In the genomic region with DNA sequence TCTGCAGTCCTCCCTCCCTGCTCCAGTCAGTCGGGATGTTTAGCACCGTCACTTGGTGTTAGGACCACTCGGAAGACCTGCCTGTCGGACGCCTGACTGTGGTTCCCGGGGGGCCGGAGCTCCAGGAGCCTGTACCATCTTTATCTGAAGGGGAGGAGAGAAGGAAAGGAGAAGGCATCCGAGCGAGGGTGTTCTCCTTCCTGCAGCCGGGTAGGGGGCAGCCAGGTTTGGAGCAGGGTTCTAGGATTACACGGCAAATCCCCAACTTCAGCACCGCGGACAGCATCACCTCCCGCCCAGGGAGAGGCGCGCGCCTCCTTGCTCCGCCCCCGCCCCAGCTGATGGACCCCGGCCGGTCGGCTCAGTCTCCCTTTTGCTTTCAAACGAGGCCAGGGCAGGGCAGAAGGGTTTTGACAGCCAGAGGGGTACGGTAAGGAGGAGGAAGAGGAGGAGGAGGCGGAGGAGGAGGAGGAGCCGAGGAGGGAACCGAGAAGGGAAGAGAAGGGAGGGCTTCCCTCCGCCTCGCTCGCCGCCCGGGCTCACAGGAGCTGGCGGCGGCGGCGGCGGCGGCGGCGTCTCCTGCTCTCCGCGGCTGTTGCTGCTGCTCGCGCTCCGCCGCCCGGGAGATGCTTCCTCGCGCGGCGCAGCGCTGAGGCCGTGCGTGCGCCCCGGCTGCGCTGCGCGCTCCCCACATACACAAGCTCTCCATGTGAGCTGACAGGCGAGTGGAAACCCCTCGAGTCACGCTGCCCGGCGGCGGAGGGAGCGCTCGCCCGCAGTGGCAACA, we compare ENCODE assay signal across 8 cellular contexts. TPM values are rescaled to one million over a fixed set of nuclear protein-coding genes. Genes with fewer than 3 reads are reported as not detected.
DNase-seq lines count a peak whose midpoint lies in the region; TF ChIP-seq lines count a peak whose summit lies in the region.

No MANE protein-coding gene starts in this region.

- H3K4ac ChIP-seq in H9 (ENCODE audit: low read depth, low read length) = no peak overlapping the region

- no peak overlapping the region for H2BK120ac ChIP-seq in H9 (ENCODE audit: low read depth, low read length, poor library complexity, severe bottlenecking)

- no peaks in the 10 kb centered on the region for H3K79me2 ChIP-seq in H9 (ENCODE audit: insufficient read depth, low read length)

- H3K36me3 ChIP-seq in BE2C (no peaks in the 10 kb centered on the region), right atrium auricular region (no peaks in the 10 kb centered on the region)

- H3K36me3 Mint-ChIP-seq in H9 (ENCODE audit: insufficient read depth in 1 of 3, low read depth in 3 of 3) = no peaks in the 10 kb centered on the region

- no peak overlapping the region for H3K9ac ChIP-seq in H9 (ENCODE audit: extremely low read depth, insufficient read length, low read length)

- intact Hi-C loops in posterior cingulate gyrus (cut with DNase I) = no loop called here

- H2BK20ac ChIP-seq in H9 (ENCODE audit: low read depth, low read length, poor library complexity, severe bottlenecking) = no peak overlapping the region

- H3K9me3 ChIP-seq in BE2C (no peaks in the 10 kb centered on the region), H9 (ENCODE audit: control insufficient read depth, low read depth, low read length) (no peaks in the 10 kb centered on the region), right atrium auricular region (no peaks in the 10 kb centered on the region)

- H4K20me1 ChIP-seq in H9 (ENCODE audit: control insufficient read depth, insufficient read depth, insufficient read length) = no peaks in the 10 kb centered on the region

- H2BK5ac ChIP-seq in H9 (ENCODE audit: insufficient read length, low read length) = no peak overlapping the region

- H3K27ac Mint-ChIP-seq in H9 = no peak overlapping the region

- DNase-seq in BE2C (peak; percentile 48), H9 (peak; percentile 94), NCI-H69 (lab: John Stamatoyannopoulos, UW) (peak; percentile 92), anterior cingulate cortex (lab: John Stamatoyannopoulos, UW) (peak in 55 of 58 donors; percentile 10 to 88 (median 48)), right atrium auricular region (ENCODE audit: low spot score) (no peak), posterior cingulate gyrus (peak; percentile 47 to 92 (median 66)), NCI-H526 treated with DMSO at 0.1 percent for 48 hours (lab: John Stamatoyannopoulos, UW) (no peak), T-helper 9 cell (no peak)

- no peak overlapping the region for H4K91ac ChIP-seq in H9 (ENCODE audit: insufficient read length, low read depth, low read length)

- no peak overlapping the region for H2BK12ac ChIP-seq in H9 (ENCODE audit: insufficient read length, low read depth, low read length)

- no peak overlapping the region for H3K14ac ChIP-seq in H9 (ENCODE audit: insufficient read depth, low read length)

- H3K4me1 Mint-ChIP-seq in H9 = peaks cover 9 to 16% of the 10 kb centered on the region in 2 experiments

- no peak overlapping the region for H2AFZ ChIP-seq in H9 (ENCODE audit: low read length)

- H3K27me3 ChIP-seq in BE2C (peaks cover 12% of the 10 kb centered on the region), H9 (ENCODE audit: insufficient read depth, low read length) (no peaks in the 10 kb centered on the region; the same call in 1 of the 2 replicates), right atrium auricular region (no peaks in the 10 kb centered on the region)

- H3K4me2 ChIP-seq in H9 (ENCODE audit: insufficient read depth, insufficient read length, low read length) = peak overlapping the region; percentile 73

- no peak overlapping the region for H2AK5ac ChIP-seq in H9 (ENCODE audit: insufficient read length, low read length)

- H3K23ac ChIP-seq in H9 (ENCODE audit: insufficient read length, low read depth, low read length) = no peak overlapping the region

- H3K4me1 ChIP-seq in BE2C (no peaks in the 10 kb centered on the region), H9 (ENCODE audit: insufficient read depth, low read length) (peaks cover 2% of the 10 kb centered on the region; the same call in 1 of the 2 replicates), right atrium auricular region (peaks cover 0 to 17% of the 10 kb centered on the region in 2 donors)

- H3K27ac ChIP-seq in H9 (ENCODE audit: insufficient read length, low read depth, low read length) = no peak overlapping the region
- no peak overlapping the region for H3K27ac ChIP-seq in right atrium auricular region

- TF ChIP-seq CTCF in BE2C (IDR thresholded peaks at IDR 0.05; ENCODE audit: low read depth, low read length) (no peak), H9 (conservative IDR thresholded peaks at IDR 0.05) (no peak; the same call in 2 of the 3 replicates), right atrium auricular region (IDR thresholded peaks at IDR 0.05) (no peak)

- H3T11ph ChIP-seq in H9 (ENCODE audit: low read length) = no peak overlapping the region

- no CpG with 5 or more reads among the region's 68 CpGs for WGBS in H9 (ENCODE audit: extremely low coverage, insufficient read length, low lambda C conversion rate)

- no peak overlapping the region for H3K56ac ChIP-seq in H9 (ENCODE audit: insufficient read length, low read depth, low read length)

- H3K27me3 Mint-ChIP-seq in H9 (ENCODE audit: low read depth) = peaks cover 42% of the 10 kb centered on the region

- no peak overlapping the region for H4K5ac ChIP-seq in H9 (ENCODE audit: insufficient read length, low read depth, low read length)

- H3K4me3 Mint-ChIP-seq in H9 = peak overlapping the region; percentile 82 to 88

- H3K79me1 ChIP-seq in H9 (ENCODE audit: insufficient read depth, low read depth, low read length, poor library complexity, severe bottlenecking) = no peaks in the 10 kb centered on the region

- no peak overlapping the region for H4K8ac ChIP-seq in H9 (replicated peaks; ENCODE audit: insufficient read length, low read depth, low read length)

- H3K4me3 ChIP-seq in BE2C (ENCODE audit: low read depth, low read length) (peak overlapping the region; percentile 59), right atrium auricular region (peak overlapping the region; percentile 18 to 50)

- no peak overlapping the region for H2BK15ac ChIP-seq in H9 (ENCODE audit: low read depth, low read length)

- peaks cover 7% of the 10 kb centered on the region for H3K23me2 ChIP-seq in H9 (ENCODE audit: insufficient read length, low read depth, low read length, poor library complexity, severe bottlenecking)

- no peak overlapping the region for H3K18ac ChIP-seq in H9 (ENCODE audit: insufficient read length, low read depth, low read length)

- no peaks in the 10 kb centered on the region for H3K9me3 Mint-ChIP-seq in H9

RNA-seq across cellular contexts. Expression of gene CNTNAP2, which starts 0.7 kb away (rescaled TPM):
- 3.7 TPM for polyA plus RNA-seq in BE2C (2012; ENCODE audit: insufficient read depth, insufficient read length, low read depth)
- total RNA-seq in H9 (2021) (64.5 and 64.8 TPM in 2 replicates), right atrium auricular region (1 to 10 TPM; 1.1 to 1.7 TPM)

Comparison
In these comparisons a context has a peak if more than half of its experiments do, and no peak if none do; other contexts are left out.
1. DNase-seq: peak in BE2C (single experiment), H9 (single experiment), NCI-H69 (single experiment), anterior cingulate cortex (55 of 58) and posterior cingulate gyrus (10 of 10); none in right atrium auricular region (single experiment), NCI-H526 treated with DMSO at 0.1 percent for 48 hours (single experiment) and T-helper 9 cell (single experiment).
2. RNA of gene CNTNAP2, which starts 0.7 kb away (total RNA-seq): 64.5 to 64.8 TPM in H9; 1.1 to 1.7 TPM in right atrium auricular region; every median in the first group is over 10 times any median in the second.